ENCODE assay signal across 32 cellular contexts in the genomic region with DNA sequence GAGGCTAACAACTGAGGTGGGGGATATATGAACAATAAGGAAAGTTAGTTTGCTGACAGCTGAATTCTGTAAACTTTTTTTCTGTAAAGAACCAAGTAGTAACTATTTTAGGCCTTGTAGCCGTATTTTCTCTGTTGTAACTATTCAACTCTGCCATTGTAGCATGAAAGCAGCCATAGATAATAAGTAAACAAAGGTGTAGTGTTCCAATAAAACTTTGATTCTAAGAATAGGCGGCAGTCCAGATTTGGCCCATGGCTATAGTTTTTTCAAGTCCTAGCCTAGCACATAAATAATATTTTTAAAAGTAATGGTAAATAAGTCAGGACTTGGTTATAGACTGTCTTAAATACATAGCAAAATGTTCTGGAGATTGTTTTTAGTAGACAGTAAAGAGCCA.
"Had no signal": no experiment of that assay in that cellular context is flagged by ENCODE, and none has a peak within 500 bp of the region (broad histone marks: within the 10 kb centered on the region; RNA-seq: fewer than 3 reads in every experiment).

No MANE protein-coding gene starts in this region.

- H3K27me3 ChIP-seq: adrenal gland, ascending aorta, body of pancreas, brain microvascular endothelial cell, breast epithelium, cardiac muscle cell had no signal

- H3K36me3 ChIP-seq: adrenal gland, ascending aorta, brain microvascular endothelial cell, breast epithelium, cardiac muscle cell had no signal

- H3K4me3 ChIP-seq: adrenal gland, ascending aorta, body of pancreas, breast epithelium, cardiac muscle cell had no signal

- H3K9me3 ChIP-seq: adrenal gland, ascending aorta, body of pancreas, breast epithelium had no signal

- ATAC-seq: activated naive CD4-positive, alpha-beta T cell treated with anti-CD3 and anti-CD28 coated beads, Interleukin-2, amount 50 U/mL, for 72 hours; activated naive CD8-positive, alpha-beta T cell treated with anti-CD3 and anti-CD28 coated beads, Interleukin-2, amount 50 U/mL, for 24 hours; activated T-cell treated with anti-CD3 and anti-CD28 coated beads, Interleukin-2, amount 50 U/mL, for 4 hours; activated T-cell treated with anti-CD3 and anti-CD28 coated beads, Interleukin-2, amount 50 U/mL, for 72 hours; activated T-helper 17 cell treated with anti-CD3 and anti-CD28 coated beads, Interleukin-2, amount 50 U/mL, for 72 hours; body of pancreas had no signal

- H3K27ac ChIP-seq: adrenal gland, ascending aorta, body of pancreas, brain microvascular endothelial cell, breast epithelium, cardiac muscle cell had no signal

- DNase-seq: activated effector memory CD4-positive, alpha-beta T cell treated with anti-CD3 and anti-CD28 coated beads, Interleukin-2, amount 50 U/mL, for 16 hours; activated effector memory CD4-positive, alpha-beta T cell treated with Interleukin-2 at 50 U/mL for 16 hours; activated gamma-delta T cell; activated gamma-delta T cell treated with Interleukin-2 at 50 U/mL for 16 hours; activated naive CD4-positive, alpha-beta T cell; activated naive CD4-positive, alpha-beta T cell treated with anti-CD3 and anti-CD28 coated beads for 36 hours; activated naive CD4-positive, alpha-beta T cell treated with anti-CD3 and anti-CD28 coated beads, Interleukin-2, amount 10 ng/mL, durations not matched to agents 7 days and 5 days; activated naive CD4-positive, alpha-beta T cell treated with anti-CD3 and anti-CD28 coated beads, Interleukin-2, amount 50 U/mL, for 16 hours; activated naive CD4-positive, alpha-beta T cell treated with Interleukin-2 at 50 U/mL for 16 hours; activated naive CD8-positive, alpha-beta T cell treated with anti-CD3 and anti-CD28 coated beads for 36 hours; activated naive CD8-positive, alpha-beta T cell treated with anti-CD3 and anti-CD28 coated beads, Interleukin-2, amount 10 ng/mL, durations not matched to agents 7 days and 5 days; activated naive CD8-positive, alpha-beta T cell treated with anti-CD3 and anti-CD28 coated beads, Interleukin-2, amount 50 U/mL, for 24 hours; activated T-cell treated with anti-CD3 and anti-CD28 coated beads for 4 hours; activated T-cell treated with anti-CD3 and anti-CD28 coated beads, Interleukin-2, amount 50 U/mL, for 1 hour; activated T-cell treated with anti-CD3 and anti-CD28 coated beads, Interleukin-2, amount 50 U/mL, for 24 hours; activated T-cell treated with anti-CD3 and anti-CD28 coated beads, Interleukin-2, amount 50 U/mL, for 4 hours; activated T-cell treated with anti-CD3 and anti-CD28 coated beads, Interleukin-2, amount 50 U/mL, for 48 hours; activated T-cell treated with anti-CD3 and anti-CD28 coated beads, Interleukin-2, amount 50 U/mL, for 72 hours; adrenal gland; amniotic stem cell; amygdala; anterior cingulate cortex; aorta; body of pancreas; brain microvascular endothelial cell; caudate nucleus; central memory CD4-positive, alpha-beta T cell had no signal

- H3K4me1 ChIP-seq: adrenal gland, ascending aorta, body of pancreas, breast epithelium had no signal
